Comparison of ENCODE assay signal across 23 cellular contexts in genomic region chr10:87654212-87654611, GRCh38.
"Had no signal": no experiment of that assay in that cellular context is flagged by ENCODE, and none has a peak within 500 bp of the region (broad histone marks: within the 10 kb centered on the region; RNA-seq: fewer than 3 reads in every experiment).

No MANE protein-coding gene starts in this region.

- H3K27ac Mint-ChIP-seq: activated CD4-positive, alpha-beta T cell treated with anti-CD3 and anti-CD28 coated beads for 36 hours; activated naive CD4-positive, alpha-beta T cell treated with anti-CD3 and anti-CD28 coated beads, Interleukin-2, amount 50 U/mL, for 72 hours; activated T-helper 1 cell treated with anti-CD3 and anti-CD28 coated beads, Interleukin-12 subunit alpha, Interleukin-12 subunit beta, Interleukin-2, Interleukin-4 antibody, amounts not matched to agents 30 ng/mL and 10 ng/mL and 1 ng/mL, durations not matched to agents 14 hours and 24 hours and 36 hours; dendritic cell treated with granulocyte-macrophage colony-stimulating factor and Interleukin-4, amounts not matched to agents 40 ng/mL and 50 ng/mL, for 4 days; immature natural killer cell; mesothelial cell of epicardium; nephron; T-helper 2 cell treated with Interferon-gamma antibody and Interleukin-4, amounts not matched to agents 5 μg/mL and 100 μg/mL, for 36 hours; WTC11 had no signal

- FAIRE-seq: astrocyte, endothelial cell of umbilical vein had no signal

- H3K9me3 ChIP-seq: adrenal gland, thyroid gland, uterus had no signal

- H3K36me3 Mint-ChIP-seq: immature natural killer cell, mesothelial cell of epicardium, WTC11 had no signal

- H3K36me3 ChIP-seq: adrenal gland, cardiac muscle cell, thyroid gland, uterus had no signal

- DNase-seq: activated CD4-positive, alpha-beta T cell treated with anti-CD3 and anti-CD28 coated beads for 36 hours; activated CD4-positive, alpha-beta T cell treated with anti-CD3 and anti-CD28 coated beads, Interleukin-2, amount 50 U/mL, for 48 hours; activated gamma-delta T cell treated with Interleukin-2 at 50 U/mL for 16 hours; effector memory CD4-positive, alpha-beta T cell; immature natural killer cell; nucleus accumbens; posterior cingulate gyrus; stimulated activated CD8-positive, alpha-beta memory T cell treated with anti-CD3 and anti-CD28 coated beads, Interleukin-4, amount 100 ng/mL, for 48 hours; stimulated activated naive CD4-positive, alpha-beta T cell; thyroid gland; uterus had no signal

- H3K4me3 ChIP-seq: adrenal gland, cardiac muscle cell, lung, thyroid gland, uterus had no signal

- H3K4me3 Mint-ChIP-seq: activated CD4-positive, alpha-beta T cell treated with anti-CD3 and anti-CD28 coated beads for 36 hours; activated T-helper 1 cell treated with anti-CD3 and anti-CD28 coated beads, Interleukin-12 subunit alpha, Interleukin-12 subunit beta, Interleukin-2, Interleukin-4 antibody, amounts not matched to agents 30 ng/mL and 10 ng/mL and 1 ng/mL, durations not matched to agents 14 hours and 24 hours and 36 hours; dendritic cell treated with granulocyte-macrophage colony-stimulating factor and Interleukin-4, amounts not matched to agents 40 ng/mL and 50 ng/mL, for 4 days; immature natural killer cell; mesothelial cell of epicardium; nephron; T-helper 2 cell treated with Interferon-gamma antibody and Interleukin-4, amounts not matched to agents 5 μg/mL and 100 μg/mL, for 36 hours; WTC11 had no signal

- H3K27ac ChIP-seq: adrenal gland, cardiac muscle cell, thyroid gland, uterus had no signal

- H3K4me1 ChIP-seq: uterus had no signal

- ATAC-seq: activated CD4-positive, alpha-beta T cell treated with anti-CD3 and anti-CD28 coated beads for 36 hours; activated naive CD4-positive, alpha-beta T cell treated with anti-CD3 and anti-CD28 coated beads, Interleukin-2, amount 50 U/mL, for 72 hours; WTC11 had no signal

- H3K4me1 Mint-ChIP-seq: nephron had no signal

- H3K9me3 Mint-ChIP-seq: activated naive CD4-positive, alpha-beta T cell treated with anti-CD3 and anti-CD28 coated beads, Interleukin-2, amount 50 U/mL, for 72 hours; activated T-helper 1 cell treated with anti-CD3 and anti-CD28 coated beads, Interleukin-12 subunit alpha, Interleukin-12 subunit beta, Interleukin-2, Interleukin-4 antibody, amounts not matched to agents 30 ng/mL and 10 ng/mL and 1 ng/mL, durations not matched to agents 14 hours and 24 hours and 36 hours; dendritic cell treated with granulocyte-macrophage colony-stimulating factor and Interleukin-4, amounts not matched to agents 40 ng/mL and 50 ng/mL, for 4 days; immature natural killer cell; mesothelial cell of epicardium; nephron; T-helper 2 cell treated with Interferon-gamma antibody and Interleukin-4, amounts not matched to agents 5 μg/mL and 100 μg/mL, for 36 hours; WTC11 had no signal

- H3K27me3 ChIP-seq: adrenal gland, cardiac muscle cell, thyroid gland, uterus had no signal
